Comparison of ENCODE assay signal across 12 cellular contexts in genomic region chr22:31954535-31955326, GRCh38. TPM values are rescaled to one million over a fixed set of nuclear protein-coding genes. Genes with fewer than 3 reads are reported as not detected.
DNase-seq lines count a peak whose midpoint lies in the region; ATAC-seq, FAIRE-seq and TF ChIP-seq lines count a peak whose summit lies in the region.
"Had no signal": no experiment of that assay in that cellular context is flagged by ENCODE, and none has a peak within 500 bp of the region (broad histone marks: within the 10 kb centered on the region; RNA-seq: fewer than 3 reads in every experiment).

No MANE protein-coding gene starts in this region.

- H3K27me3 Mint-ChIP-seq in activated CD8-positive, alpha-beta memory T cell treated with anti-CD3 and anti-CD28 coated beads, Interleukin-2, amount 10 ng/mL, durations not matched to agents 7 days and 5 days, result no peaks in the 10 kb centered on the region
- H3K27me3 Mint-ChIP-seq in naive thymus-derived CD4-positive, alpha-beta T cell, result no peaks in the 10 kb centered on the region

- H3K27ac ChIP-seq in endothelial cell of umbilical vein (ENCODE audit: insufficient read depth, low read depth, low read length) (peak overlapping the region; percentile 47), vagina (peak overlapping the region; percentile 53)
- no peak overlapping the region for H3K27ac ChIP-seq in naive thymus-derived CD4-positive, alpha-beta T cell (ENCODE audit: low read depth, low read length)

- DNase-seq in activated CD8-positive, alpha-beta memory T cell treated with anti-CD3 and anti-CD28 coated beads, Interleukin-2, amount 10 ng/mL, durations not matched to agents 7 days and 5 days, result no peak
- DNase-seq in activated CD8-positive, alpha-beta memory T cell treated with anti-CD3 and anti-CD28 coated beads, Interleukin-2, amount 50 U/mL, for 4 hours, result no peak
- DNase-seq in endothelial cell of umbilical vein (ENCODE audit: low read depth, low spot score) (no peak), vagina (ENCODE audit: extremely low spot score in 2 of 2) (no peak), OCI-M2 (lab: John Stamatoyannopoulos, UW; ENCODE audit: unreplicated experiment) (no peak)
- no peak for DNase-seq in naive thymus-derived CD4-positive, alpha-beta T cell
- DNase-seq: activated naive CD4-positive, alpha-beta T cell treated with anti-CD3 and anti-CD28 coated beads, Interleukin-2, amount 50 U/mL, for 16 hours; left colon; NCI-H1694 treated with DMSO at 0.1 percent for 48 hours had no signal

- H3K9me3 ChIP-seq in endothelial cell of umbilical vein (replicated peaks; ENCODE audit: control insufficient read depth, insufficient read depth, low read length), result no peaks in the 10 kb centered on the region
- H3K9me3 ChIP-seq in naive thymus-derived CD4-positive, alpha-beta T cell (ENCODE audit: control insufficient read depth in 2 of 3, low read length in 3 of 3), result no peaks in the 10 kb centered on the region
- H3K9me3 ChIP-seq in vagina, result no peaks in the 10 kb centered on the region

- CTCF ChIA-PET in activated CD8-positive, alpha-beta memory T cell treated with anti-CD3 and anti-CD28 coated beads, Interleukin-2, amount 10 ng/mL, durations not matched to agents 7 days and 5 days (lab: Charles Lee), result interaction anchor here (0.9 to 3.1 kb wide), 4 partner anchors 10 to 289 kb away, joined by 3 to 13 read pairs (median 7); no protein-coding TSS in a partner anchor
- CTCF ChIA-PET in endothelial cell of umbilical vein (lab: Charles Lee), result interaction anchor here (0.9 to 3.2 kb wide), 4 partner anchors 8 to 84 kb away, joined by 3 to 24 read pairs (median 5); no protein-coding TSS in a partner anchor
- CTCF ChIA-PET in naive thymus-derived CD4-positive, alpha-beta T cell (lab: Charles Lee), result interaction anchor here (0.9 to 2.2 kb wide), 2 partner anchors 9 to 24 kb away, joined by 3 to 7 read pairs; no protein-coding TSS in a partner anchor

- peaks cover 66% of the 10 kb centered on the region for H3K36me3 Mint-ChIP-seq in activated CD8-positive, alpha-beta memory T cell treated with anti-CD3 and anti-CD28 coated beads, Interleukin-2, amount 10 ng/mL, durations not matched to agents 7 days and 5 days
- peaks cover 0 to 25% (median 3%) of the 10 kb centered on the region in 5 donors for H3K36me3 Mint-ChIP-seq in naive thymus-derived CD4-positive, alpha-beta T cell

- no peak overlapping the region for H3K4me3 Mint-ChIP-seq in activated CD8-positive, alpha-beta memory T cell treated with anti-CD3 and anti-CD28 coated beads, Interleukin-2, amount 10 ng/mL, durations not matched to agents 7 days and 5 days
- peak overlapping the region in 7 of 10 donors; percentile 1 to 56 (median 39) for H3K4me3 Mint-ChIP-seq in naive thymus-derived CD4-positive, alpha-beta T cell

- H3K4me3 ChIP-seq in endothelial cell of umbilical vein (replicated peaks in 1 of 3; ENCODE audit: insufficient read depth in 1 of 3, low read depth in 1 of 3, low read length in 3 of 3), result no peak overlapping the region
- no peak overlapping the region for H3K4me3 ChIP-seq in naive thymus-derived CD4-positive, alpha-beta T cell (ENCODE audit: low read length)
- no peak overlapping the region for H3K4me3 ChIP-seq in vagina

- H3K4me1 ChIP-seq in endothelial cell of umbilical vein (ENCODE audit: control insufficient read depth, extremely low read depth, insufficient read depth, low read length) (peaks cover 40% of the 10 kb centered on the region), vagina (peaks cover 49% of the 10 kb centered on the region)
- H3K4me1 ChIP-seq in naive thymus-derived CD4-positive, alpha-beta T cell (ENCODE audit: control insufficient read depth in 2 of 2, insufficient read depth in 2 of 2, low read length in 2 of 2), result peaks cover 23 to 43% of the 10 kb centered on the region in 2 donors

- H3K9me3 Mint-ChIP-seq in activated CD8-positive, alpha-beta memory T cell treated with anti-CD3 and anti-CD28 coated beads, Interleukin-2, amount 10 ng/mL, durations not matched to agents 7 days and 5 days (ENCODE audit: low read depth), result no peaks in the 10 kb centered on the region
- H3K9me3 Mint-ChIP-seq in naive thymus-derived CD4-positive, alpha-beta T cell, result no peaks in the 10 kb centered on the region

- no peak overlapping the region for H3K9ac ChIP-seq in endothelial cell of umbilical vein (replicated peaks; ENCODE audit: extremely low read depth, insufficient read depth, low read length)

- dilution Hi-C loops in endothelial cell of umbilical vein (cut with MboI; ENCODE audit: extremely low pct_ligation_motif_present, low sequenced_read_pairs), result loop anchor here (10.0 kb wide), 1 partner anchor 200 kb away; the partner anchor contains the start of genes DEPDC5 and PRR14L

- no peaks in the 10 kb centered on the region for H3K9me1 ChIP-seq in endothelial cell of umbilical vein (replicated peaks; ENCODE audit: control insufficient read depth, extremely low read depth, insufficient read depth, low read length)

- POLR2A ChIA-PET in endothelial cell of umbilical vein (lab: Charles Lee), result interaction anchor here (0.7 kb wide), 1 partner anchor 125 kb away, joined by 7 read pairs; no protein-coding TSS in a partner anchor
- POLR2A ChIA-PET in naive thymus-derived CD4-positive, alpha-beta T cell (lab: Charles Lee), result interaction anchor here (0.7 to 3.1 kb wide), 3 partner anchors 8 to 464 kb away, joined by 3 to 14 read pairs (median 5); partner anchors contain the start of gene PISD

- no peak for TF ChIP-seq CTCF in endothelial cell of umbilical vein (IDR thresholded peaks at IDR 0.05; ENCODE audit: extremely low read depth in 1 of 2, insufficient read depth in 1 of 2, low read depth in 1 of 2, low read length in 2 of 2)
- TF ChIP-seq CTCF in vagina (IDR thresholded peaks at IDR 0.05), result no peak

- H3K27me3 ChIP-seq in endothelial cell of umbilical vein (ENCODE audit: control insufficient read depth in 2 of 2, insufficient read depth in 2 of 2, low read length in 2 of 2), result no peaks in the 10 kb centered on the region
- no peaks in the 10 kb centered on the region for H3K27me3 ChIP-seq in naive thymus-derived CD4-positive, alpha-beta T cell (ENCODE audit: control insufficient read depth in 2 of 2, insufficient read depth in 2 of 2, low read length in 2 of 2)
- no peaks in the 10 kb centered on the region for H3K27me3 ChIP-seq in vagina

- peak overlapping the region; percentile 34 for H3K27ac Mint-ChIP-seq in activated CD8-positive, alpha-beta memory T cell treated with anti-CD3 and anti-CD28 coated beads, Interleukin-2, amount 10 ng/mL, durations not matched to agents 7 days and 5 days
- peak overlapping the region in 7 of 9 donors; percentile 41 to 88 (median 80) for H3K27ac Mint-ChIP-seq in naive thymus-derived CD4-positive, alpha-beta T cell

- H3K79me2 ChIP-seq in endothelial cell of umbilical vein (ENCODE audit: control insufficient read depth, insufficient read depth, low read length), result peaks cover 68% of the 10 kb centered on the region

- no TSS peak for BruUV-seq in endothelial cell of umbilical vein (replicated peaks; lab: Mats Ljungman, UMichigan)

- H4K20me1 ChIP-seq in endothelial cell of umbilical vein (replicated peaks; ENCODE audit: control insufficient read depth, extremely low read depth, insufficient read depth, low read length), result peaks cover 13% of the 10 kb centered on the region

- no peak for FAIRE-seq in endothelial cell of umbilical vein (lab: Jason Lieb, UNC)

- no peak overlapping the region for H2AFZ ChIP-seq in endothelial cell of umbilical vein (ENCODE audit: low read depth, low read length)

- ATAC-seq in activated CD8-positive, alpha-beta memory T cell treated with anti-CD3 and anti-CD28 coated beads, Interleukin-2, amount 10 ng/mL, durations not matched to agents 7 days and 5 days, result no peak
- ATAC-seq in naive thymus-derived CD4-positive, alpha-beta T cell, result peak; percentile 38
- no peak for ATAC-seq in GM18858 (IDR thresholded peaks at IDR 0.05; ENCODE audit: unreplicated experiment)
- no peak for ATAC-seq in GM19328 (IDR thresholded peaks at IDR 0.05; ENCODE audit: unreplicated experiment)
- ATAC-seq: left colon, Panc1 had no signal

- H3K4me1 Mint-ChIP-seq in activated CD8-positive, alpha-beta memory T cell treated with anti-CD3 and anti-CD28 coated beads, Interleukin-2, amount 10 ng/mL, durations not matched to agents 7 days and 5 days, result peaks cover 73% of the 10 kb centered on the region
- H3K4me1 Mint-ChIP-seq in naive thymus-derived CD4-positive, alpha-beta T cell, result peaks cover 44 to 67% (median 53%) of the 10 kb centered on the region in 7 donors

- peak overlapping the region; percentile 17 for H3K4me2 ChIP-seq in endothelial cell of umbilical vein (ENCODE audit: insufficient read depth, low read length)

- intact Hi-C loops in endothelial cell of umbilical vein (cut with micrococcal nuclease), result no loop called here
- intact Hi-C loops in naive thymus-derived CD4-positive, alpha-beta T cell (cut with micrococcal nuclease), result no loop called here
- intact Hi-C loops in vagina (cut with DNase I), result no loop called here

- peaks cover 6 to 16% of the 10 kb centered on the region in 2 experiments for H3K36me3 ChIP-seq in endothelial cell of umbilical vein (ENCODE audit: control insufficient read depth in 2 of 2, extremely low read depth in 1 of 2, insufficient read depth in 2 of 2, low read length in 2 of 2)
- peaks cover 0 to 5% (median 0%) of the 10 kb centered on the region in 3 experiments for H3K36me3 ChIP-seq in naive thymus-derived CD4-positive, alpha-beta T cell (ENCODE audit: control insufficient read depth in 2 of 3, insufficient read depth in 3 of 3, low read length in 3 of 3)
- H3K36me3 ChIP-seq in vagina, result peaks cover 0 to 19% of the 10 kb centered on the region in 2 donors

- TF ChIP-seq POLR2A in endothelial cell of umbilical vein (IDR thresholded peaks at IDR 0.05; ENCODE audit: low read depth, low read length) (no peak), vagina (IDR thresholded peaks at IDR 0.05) (no peak)

RNA-seq across cellular contexts. Expression of gene YWHAH, which starts 10.4 kb away (rescaled TPM):
- total RNA-seq in activated CD8-positive, alpha-beta memory T cell treated with anti-CD3 and anti-CD28 coated beads, Interleukin-2, amount 10 ng/mL, durations not matched to agents 7 days and 5 days, result 100 to 1,000 TPM; 224 to 254 TPM
- 170 and 182 TPM in 2 replicates for total RNA-seq in endothelial cell of umbilical vein
- polyA plus RNA-seq in endothelial cell of umbilical vein, result 72.2 and 73.6 TPM in 2 replicates
- polyA plus RNA-seq in endothelial cell of umbilical vein (2011; cell fraction: cytosol; rRNA removed), result 117 and 139 TPM in 2 replicates
- 52.4 and 59.2 TPM in 2 replicates for polyA plus RNA-seq in endothelial cell of umbilical vein (2011; cell fraction: nucleus; rRNA removed)
- polyA plus RNA-seq in endothelial cell of umbilical vein (2012), result 121 and 190 TPM in 2 replicates
- polyA minus RNA-seq in endothelial cell of umbilical vein, result 41.5 and 43.3 TPM in 2 replicates
- 26.1 TPM for polyA minus RNA-seq in endothelial cell of umbilical vein (2011; cell fraction: cytosol; rRNA and poly(A)+ RNA removed)
- polyA minus RNA-seq in endothelial cell of umbilical vein (2011; cell fraction: nucleus; rRNA and poly(A)+ RNA removed), result 14.1 and 20.4 TPM in 2 replicates
- total RNA-seq in naive thymus-derived CD4-positive, alpha-beta T cell, result 100 to 1,000 TPM in 1 of 5 experiments, 10 to 100 TPM in 4; 11.7 to 130 (median 17.1) TPM
- polyA plus RNA-seq in naive thymus-derived CD4-positive, alpha-beta T cell, result 10 to 100 TPM; 11.7 to 22.4 TPM
- 86.2 TPM for total RNA-seq in vagina
